Comparison of ENCODE assay signal across 24 cellular contexts in the genomic region with DNA sequence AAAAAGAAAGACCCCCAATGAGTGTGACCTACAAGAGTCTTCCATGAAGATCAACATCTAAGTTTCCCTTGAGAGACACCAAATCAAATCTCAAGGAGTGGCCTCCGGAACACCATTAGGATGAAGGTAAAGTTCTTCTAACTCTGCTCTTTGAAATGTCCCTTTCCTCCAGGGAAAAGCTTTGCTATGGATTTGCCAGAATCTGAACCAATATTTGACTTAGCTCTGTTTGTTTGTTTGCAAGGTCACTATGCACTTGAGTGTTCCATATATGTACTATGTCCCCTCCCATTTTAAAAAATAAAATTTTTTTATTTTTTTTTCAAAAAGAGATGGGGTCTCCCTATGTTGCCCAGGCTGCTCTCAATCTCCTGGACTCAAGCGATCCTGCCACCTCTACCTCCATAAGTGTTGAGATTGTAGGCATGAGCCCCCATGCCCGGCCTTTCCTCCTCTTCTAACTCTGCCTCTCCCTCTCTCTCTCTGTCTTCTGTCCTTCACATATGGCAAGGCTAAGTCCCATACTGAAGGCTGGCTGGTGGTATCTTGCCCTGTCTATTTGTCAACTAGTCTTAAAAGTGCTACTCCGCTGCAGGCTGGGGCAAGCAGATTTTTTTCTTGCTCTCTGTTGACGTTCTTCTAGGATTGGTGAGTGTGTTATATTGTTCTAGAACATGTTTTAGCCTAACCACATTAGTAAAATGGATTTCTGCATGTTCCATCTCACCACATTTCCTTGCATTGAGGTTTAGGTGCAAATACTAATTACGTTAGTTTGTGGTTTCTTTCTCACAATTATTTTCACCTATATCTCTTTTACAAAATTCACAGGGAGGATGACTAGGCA.
A peak's percentile ranks its signal among the peaks of the same experiment; 100 is the strongest.
DNase-seq lines count a peak whose midpoint lies in the region; ATAC-seq and TF ChIP-seq lines count a peak whose summit lies in the region.
"Had no signal": no experiment of that assay in that cellular context is flagged by ENCODE, and none has a peak within 500 bp of the region (broad histone marks: within the 10 kb centered on the region; RNA-seq: fewer than 3 reads in every experiment).

No MANE protein-coding gene starts in this region.

- H4K91ac ChIP-seq in trophoblast cell (ENCODE audit: low read depth, low read length), result no peak overlapping the region

- H3K36me3 ChIP-seq in trophoblast cell (ENCODE audit: control insufficient read depth in 1 of 2, insufficient read depth in 2 of 2, low read length in 2 of 2), result no peaks in the 10 kb centered on the region
- H3K36me3 ChIP-seq: HAP-1 had no signal

- no peak overlapping the region for H3K14ac ChIP-seq in trophoblast cell (ENCODE audit: low read length)

- ATAC-seq in activated T-cell treated with anti-CD3 and anti-CD28 coated beads, Interleukin-2, amount 50 U/mL, for 72 hours (replicated peaks in 1 of 2), result peak; percentile 53 to 57
- ATAC-seq in activated T-helper 17 cell treated with anti-CD3 and anti-CD28 coated beads, Interleukin-2, amount 50 U/mL, for 72 hours (replicated peaks), result peak; percentile 39
- peak; percentile 32 for ATAC-seq in stimulated activated effector memory CD8-positive, alpha-beta T cell treated with anti-CD3 and anti-CD28 coated beads, Interleukin-12 subunit alpha, Interleukin-12 subunit beta, amount 100 ng/mL, for 72 hours
- ATAC-seq in GM19328 (IDR thresholded peaks at IDR 0.05; ENCODE audit: unreplicated experiment), result no peak
- ATAC-seq: A549 had no signal

- no peak overlapping the region for H2BK5ac ChIP-seq in trophoblast cell (ENCODE audit: low read depth, low read length, poor library complexity)

- H3K9me3 Mint-ChIP-seq in activated T-cell treated with anti-CD3 and anti-CD28 coated beads, Interleukin-2, amount 50 U/mL, for 72 hours, result no peaks in the 10 kb centered on the region
- H3K9me3 Mint-ChIP-seq in activated T-helper 17 cell treated with anti-CD3 and anti-CD28 coated beads, Interleukin-2, amount 50 U/mL, for 72 hours, result no peaks in the 10 kb centered on the region
- peaks cover 2% of the 10 kb centered on the region for H3K9me3 Mint-ChIP-seq in stimulated activated effector memory CD8-positive, alpha-beta T cell treated with anti-CD3 and anti-CD28 coated beads, Interleukin-12 subunit alpha, Interleukin-12 subunit beta, amount 100 ng/mL, for 72 hours
- H3K9me3 Mint-ChIP-seq: HFFc6 had no signal

- H2BK12ac ChIP-seq in trophoblast cell (ENCODE audit: low read length), result no peak overlapping the region

- H3K79me1 ChIP-seq in trophoblast cell (ENCODE audit: low read length), result no peaks in the 10 kb centered on the region

- H3K4me2 ChIP-seq in trophoblast cell (ENCODE audit: low read length), result no peak overlapping the region
- H3K4me2 ChIP-seq: A549, SK-N-SH had no signal

- no peaks in the 10 kb centered on the region for H3K4me1 ChIP-seq in trophoblast cell (ENCODE audit: control insufficient read depth in 1 of 2, insufficient read depth in 2 of 2, low read length in 2 of 2)
- H3K4me1 ChIP-seq: HAP-1 had no signal

- no peak overlapping the region for H2BK120ac ChIP-seq in trophoblast cell (ENCODE audit: insufficient read depth, low read length, poor library complexity)

- no CpG with 5 or more reads among the region's 6 CpGs for WGBS in trophoblast cell (ENCODE audit: extremely low coverage, insufficient coverage, insufficient read length)

- H3K18ac ChIP-seq in trophoblast cell (ENCODE audit: low read length), result no peak overlapping the region

- H3K23ac ChIP-seq in trophoblast cell (ENCODE audit: low read length), result no peak overlapping the region

- no peaks in the 10 kb centered on the region for H3K79me2 ChIP-seq in trophoblast cell (ENCODE audit: control insufficient read depth, insufficient read depth, low read length, poor library complexity)

- H3K27me3 ChIP-seq in trophoblast cell (ENCODE audit: insufficient read depth, low read length), result no peaks in the 10 kb centered on the region

- no peak overlapping the region for H3K4ac ChIP-seq in trophoblast cell (ENCODE audit: low read depth, low read length)

- H3K4me3 ChIP-seq in epithelial cell of esophagus (ENCODE audit: low read length), result no peak overlapping the region
- no peak overlapping the region for H3K4me3 ChIP-seq in trophoblast cell (ENCODE audit: low read depth, low read length)
- H3K4me3 ChIP-seq: A549, HAP-1 had no signal

- H3K27me3 Mint-ChIP-seq in activated T-cell treated with anti-CD3 and anti-CD28 coated beads, Interleukin-2, amount 50 U/mL, for 72 hours (ENCODE audit: low read depth), result peaks cover 21% of the 10 kb centered on the region
- H3K27me3 Mint-ChIP-seq in activated T-helper 17 cell treated with anti-CD3 and anti-CD28 coated beads, Interleukin-2, amount 50 U/mL, for 72 hours, result peaks cover 24% of the 10 kb centered on the region

- H3K27ac ChIP-seq in trophoblast cell (ENCODE audit: low read depth, low read length), result no peak overlapping the region
- H3K27ac ChIP-seq: A549 had no signal

- no peak overlapping the region for H3K9ac ChIP-seq in trophoblast cell (ENCODE audit: low read length)
- H3K9ac ChIP-seq: SK-N-SH had no signal

- no peaks in the 10 kb centered on the region for H3K36me3 Mint-ChIP-seq in activated T-cell treated with anti-CD3 and anti-CD28 coated beads, Interleukin-2, amount 50 U/mL, for 72 hours (ENCODE audit: insufficient read depth in 2 of 2)
- no peaks in the 10 kb centered on the region for H3K36me3 Mint-ChIP-seq in activated T-helper 17 cell treated with anti-CD3 and anti-CD28 coated beads, Interleukin-2, amount 50 U/mL, for 72 hours (ENCODE audit: low read depth)
- no peaks in the 10 kb centered on the region for H3K36me3 Mint-ChIP-seq in stimulated activated effector memory CD8-positive, alpha-beta T cell treated with anti-CD3 and anti-CD28 coated beads, Interleukin-12 subunit alpha, Interleukin-12 subunit beta, amount 100 ng/mL, for 72 hours
- H3K36me3 Mint-ChIP-seq: CD4-positive, alpha-beta memory T cell had no signal

- no peak overlapping the region for H4K8ac ChIP-seq in trophoblast cell (ENCODE audit: low read depth, low read length)

- H3K4me3 Mint-ChIP-seq in activated T-cell treated with anti-CD3 and anti-CD28 coated beads, Interleukin-2, amount 50 U/mL, for 72 hours, result no peak overlapping the region
- no peak overlapping the region for H3K4me3 Mint-ChIP-seq in activated T-helper 17 cell treated with anti-CD3 and anti-CD28 coated beads, Interleukin-2, amount 50 U/mL, for 72 hours
- H3K4me3 Mint-ChIP-seq in stimulated activated effector memory CD8-positive, alpha-beta T cell treated with anti-CD3 and anti-CD28 coated beads, Interleukin-12 subunit alpha, Interleukin-12 subunit beta, amount 100 ng/mL, for 72 hours, result no peak overlapping the region
- H3K4me3 Mint-ChIP-seq: CD4-positive, alpha-beta memory T cell; HFFc6 had no signal

- H3K9me3 ChIP-seq in trophoblast cell (ENCODE audit: insufficient read depth, low read depth, low read length), result no peaks in the 10 kb centered on the region
- H3K9me3 ChIP-seq: A549, HAP-1, SK-N-SH had no signal

- H4K12ac ChIP-seq in trophoblast cell (ENCODE audit: low read depth, low read length), result no peak overlapping the region

- no peak overlapping the region for H3K27ac Mint-ChIP-seq in activated T-cell treated with anti-CD3 and anti-CD28 coated beads, Interleukin-2, amount 50 U/mL, for 72 hours
- H3K27ac Mint-ChIP-seq in activated T-helper 17 cell treated with anti-CD3 and anti-CD28 coated beads, Interleukin-2, amount 50 U/mL, for 72 hours, result no peak overlapping the region
- no peak overlapping the region for H3K27ac Mint-ChIP-seq in stimulated activated effector memory CD8-positive, alpha-beta T cell treated with anti-CD3 and anti-CD28 coated beads, Interleukin-12 subunit alpha, Interleukin-12 subunit beta, amount 100 ng/mL, for 72 hours
- H3K27ac Mint-ChIP-seq: CD4-positive, alpha-beta memory T cell; HFFc6 had no signal

- DNase-seq in activated T-cell treated with anti-CD3 and anti-CD28 coated beads, Interleukin-2, amount 50 U/mL, for 72 hours, result no peak
- DNase-seq in activated T-cell treated with anti-CD3 and anti-CD28 coated beads for 4 hours (no peak), epithelial cell of esophagus (ENCODE audit: low read depth) (peak; percentile 34), trophoblast cell (no peak)
- no peak for DNase-seq in stimulated activated effector memory CD8-positive, alpha-beta T cell treated with anti-CD3 and anti-CD28 coated beads, Interleukin-12 subunit alpha, Interleukin-12 subunit beta, amount 100 ng/mL, for 72 hours (ENCODE audit: low spot score in 2 of 2)
- DNase-seq: C1 segment of cervical spinal cord; CD4-positive, alpha-beta memory T cell; COR-L47; DMS79 treated with DMSO at 0.1 percent for 48 hours; GF-D8; GOT3; HFFc6; IMR-90; NCI-H1048; NCI-H187 treated with DMSO at 0.1 percent for 48 hours; NCI-H2171 treated with DMSO at 0.1 percent for 48 hours; NCI-H345; NCI-H510A treated with DMSO at 0.1 percent for 48 hours; NCI-H774 had no signal

- H2AK5ac ChIP-seq in trophoblast cell (ENCODE audit: low read length), result no peak overlapping the region

- H3K4me1 Mint-ChIP-seq in activated T-cell treated with anti-CD3 and anti-CD28 coated beads, Interleukin-2, amount 50 U/mL, for 72 hours (ENCODE audit: low read depth), result peaks cover 5% of the 10 kb centered on the region
- no peaks in the 10 kb centered on the region for H3K4me1 Mint-ChIP-seq in activated T-helper 17 cell treated with anti-CD3 and anti-CD28 coated beads, Interleukin-2, amount 50 U/mL, for 72 hours
- peaks cover 6% of the 10 kb centered on the region for H3K4me1 Mint-ChIP-seq in stimulated activated effector memory CD8-positive, alpha-beta T cell treated with anti-CD3 and anti-CD28 coated beads, Interleukin-12 subunit alpha, Interleukin-12 subunit beta, amount 100 ng/mL, for 72 hours
- H3K4me1 Mint-ChIP-seq: CD4-positive, alpha-beta memory T cell had no signal

- TF ChIP-seq CTCF in epithelial cell of esophagus (IDR thresholded peaks at IDR 0.05; ENCODE audit: insufficient read depth, low read depth, low read length, missing control alignments), result no peak

- H2AFZ ChIP-seq in trophoblast cell (ENCODE audit: insufficient read depth, low read length, poor library complexity), result no peak overlapping the region
